1 cellular context compared by ENCODE assay signal in genomic region chr6:30688569-30688968, GRCh38.
TF ChIP-seq lines count a peak whose summit lies in the region.

No MANE protein-coding gene starts in this region.

TF ChIP-seq in GM12878, 131 proteins besides CTCF, POLR2A, EP300 and RAD21:
- TF ChIP-seq SMC3 (IDR thresholded peaks at IDR 0.05; ENCODE audit: borderline replicate concordance, low read length): 0 out of 2 replicates have a peak, but pooled peaks have one; percentile 20
- no peak for TF ChIP-seq IRF3 (IDR thresholded peaks at IDR 0.05)
